ENCODE assay signal across 9 cellular contexts in genomic region chr19:52961981-52962380, GRCh38. TPM values are rescaled to one million over a fixed set of nuclear protein-coding genes. Genes with fewer than 3 reads are reported as not detected.
A peak's percentile ranks its signal among the peaks of the same experiment; 100 is the strongest.
DNase-seq lines count a peak whose midpoint lies in the region; ATAC-seq, FAIRE-seq and TF ChIP-seq lines count a peak whose summit lies in the region.
"Had no signal": no experiment of that assay in that cellular context is flagged by ENCODE, and none has a peak within 500 bp of the region (broad histone marks: within the 10 kb centered on the region; RNA-seq: fewer than 3 reads in every experiment).

No MANE protein-coding gene starts in this region.

- no peak overlapping the region for H2BK5ac ChIP-seq in mesenchymal stem cell (ENCODE audit: low read depth, low read length, poor library complexity, severe bottlenecking)

- FAIRE-seq in HTR-8/SVneo (lab: Jason Lieb, UNC) = no peak

- H3K36me3 Mint-ChIP-seq in brain = peaks cover 43% of the 10 kb centered on the region

- H3K27me3 ChIP-seq in cardiac muscle cell (no peaks in the 10 kb centered on the region), mesenchymal stem cell (ENCODE audit: control insufficient read depth in 1 of 2, insufficient read depth in 1 of 2, low read length in 2 of 2) (no peaks in the 10 kb centered on the region), vagina (no peaks in the 10 kb centered on the region)

- no peak overlapping the region for H2AK5ac ChIP-seq in mesenchymal stem cell (ENCODE audit: low read length, severe bottlenecking)

- H3K9me3 ChIP-seq in cardiac muscle cell (ENCODE audit: low read depth) = no peaks in the 10 kb centered on the region
- peaks cover 17% of the 10 kb centered on the region for H3K9me3 ChIP-seq in mesenchymal stem cell (ENCODE audit: control insufficient read depth, low read length)
- H3K9me3 ChIP-seq in vagina = no peaks in the 10 kb centered on the region

- H3K18ac ChIP-seq in mesenchymal stem cell (ENCODE audit: low read depth in 1 of 2, low read length in 2 of 2) = peak overlapping the region in 1 of 2 experiments; percentile 28

- WGBS in mesenchymal stem cell = 47% methylated on average over 5 of the region's 5 CpGs

- H4K8ac ChIP-seq in mesenchymal stem cell (ENCODE audit: low read length) = no peak overlapping the region

- peaks cover 2 to 14% (median 7%) of the 10 kb centered on the region in 5 experiments for H3K9me3 Mint-ChIP-seq in brain

- H2BK15ac ChIP-seq in mesenchymal stem cell (ENCODE audit: low read depth, poor library complexity, severe bottlenecking) = no peak overlapping the region

- no peak overlapping the region for H2BK120ac ChIP-seq in mesenchymal stem cell (ENCODE audit: low read depth, low read length)

- TF ChIP-seq CTCF in cardiac muscle cell (IDR thresholded peaks at IDR 0.05; ENCODE audit: low read depth, low read length) (no peak), brain (conservative IDR thresholded peaks at IDR 0.05) (no peak), vagina (IDR thresholded peaks at IDR 0.05) (no peak)

- peak overlapping the region; percentile 83 for H2AFZ ChIP-seq in mesenchymal stem cell (ENCODE audit: low read depth, low read length)

- TF ChIP-seq POLR2A in vagina (IDR thresholded peaks at IDR 0.05) = no peak

- H3K27ac ChIP-seq in cardiac muscle cell (peak overlapping the region; percentile 74), mesenchymal stem cell (ENCODE audit: low read length, poor library complexity, severe bottlenecking) (peak overlapping the region; percentile 85), vagina (peak overlapping the region; percentile 83)

- DNase-seq in cardiac muscle cell (ENCODE audit: low read depth in 1 of 2, low spot score in 1 of 2) = no peak
- DNase-seq in Right ventricle myocardium inferior (ENCODE audit: missing footprints) = no peak
- no peak for DNase-seq in mesenchymal stem cell
- DNase-seq in vagina (ENCODE audit: extremely low spot score in 2 of 2) = no peak
- no peak for DNase-seq in HTR-8/SVneo (ENCODE audit: insufficient read length, low spot score)
- DNase-seq in NCI-H446 treated with DMSO at 0.1 percent for 48 hours (lab: John Stamatoyannopoulos, UW) = no peak
- DNase-seq in Ammon's horn (ENCODE audit: low spot score) = no peak

- no peak overlapping the region for H3K14ac ChIP-seq in mesenchymal stem cell (ENCODE audit: low read length in 2 of 2)

- ATAC-seq in Right ventricle myocardium inferior = no peak

- H3K4me1 ChIP-seq in cardiac muscle cell (ENCODE audit: low read depth) (no peaks in the 10 kb centered on the region), mesenchymal stem cell (ENCODE audit: control insufficient read depth, insufficient read depth, low read depth, low read length) (peaks cover 3% of the 10 kb centered on the region), vagina (peaks cover 35% of the 10 kb centered on the region)

- peak overlapping the region; percentile 20 for H3K4me2 ChIP-seq in mesenchymal stem cell (ENCODE audit: low read length, poor library complexity, severe bottlenecking)

- peak overlapping the region; percentile 85 to 96 (median 93) for H3K27ac Mint-ChIP-seq in brain

- H3K4me3 Mint-ChIP-seq in brain = peak overlapping the region; percentile 92 to 97 (median 97)

- intact Hi-C loops in Right ventricle myocardium inferior (cut with DNase I) (loop anchor here (1.0 to 2.0 kb wide), 3 partner anchors 20 to 39 kb away; partner anchors contain the start of gene ZNF888), vagina (cut with DNase I) (no loop called here)

- H2BK12ac ChIP-seq in mesenchymal stem cell (ENCODE audit: low read length in 2 of 2) = no peak overlapping the region

- peaks cover 35% of the 10 kb centered on the region for H3K79me1 ChIP-seq in mesenchymal stem cell (replicated peaks; ENCODE audit: low read length, poor library complexity, severe bottlenecking)

- peak overlapping the region in 1 of 2 experiments; percentile 9 for H3K4ac ChIP-seq in mesenchymal stem cell (ENCODE audit: low read depth in 1 of 2, low read length in 2 of 2)

- peaks cover 9% of the 10 kb centered on the region for H3K27me3 Mint-ChIP-seq in brain

- no peaks in the 10 kb centered on the region for H3K36me3 ChIP-seq in cardiac muscle cell
- peaks cover 8 to 32% of the 10 kb centered on the region in 2 experiments for H3K36me3 ChIP-seq in mesenchymal stem cell (ENCODE audit: control insufficient read depth in 1 of 2, insufficient read depth in 2 of 2, low read depth in 1 of 2, low read length in 2 of 2)
- peaks cover 0 to 19% of the 10 kb centered on the region in 2 donors for H3K36me3 ChIP-seq in vagina

- H3K4me3 ChIP-seq in cardiac muscle cell (peak overlapping the region; percentile 62), mesenchymal stem cell (ENCODE audit: insufficient read depth in 1 of 2, low read depth in 1 of 2, low read length in 2 of 2) (peak overlapping the region; percentile 66 to 97), vagina (peak overlapping the region; percentile 60 to 65)

- H3K23ac ChIP-seq in mesenchymal stem cell (ENCODE audit: low read length in 2 of 2) = no peak overlapping the region

- no peak overlapping the region for H4K91ac ChIP-seq in mesenchymal stem cell (ENCODE audit: low read length)

- H3K4me1 Mint-ChIP-seq in brain = peaks cover 34% of the 10 kb centered on the region

- H3K9ac ChIP-seq in mesenchymal stem cell (ENCODE audit: low read length) = peak overlapping the region; percentile 94

RNA-seq across cellular contexts. Expression of gene ZNF816, which starts 0.7 kb away (rescaled TPM):
- total RNA-seq in cardiac muscle cell (11.7 TPM in 2 replicates), Right ventricle myocardium inferior (4.4 TPM), vagina (9.6 TPM)
- polyA plus RNA-seq in cardiac muscle cell (7.0 and 8.6 TPM in 2 replicates), brain (ENCODE audit: insufficient read depth, low read depth, low replicate concordance) (2.4 TPM)
- 3.0 TPM for polyA plus RNA-seq in mesenchymal stem cell (2013, experiment 1 of 2)
- 2.9 TPM for polyA plus RNA-seq in mesenchymal stem cell (2013, experiment 2 of 2)

RNA-seq across cellular contexts. Expression of gene ZNF888, which starts 38.8 kb away (rescaled TPM):
- total RNA-seq in cardiac muscle cell = 1.1 and 7.3 TPM in 2 replicates
- 1.1 and 2.0 TPM in 2 replicates for polyA plus RNA-seq in cardiac muscle cell
- 1.3 TPM for total RNA-seq in Right ventricle myocardium inferior
- polyA plus RNA-seq in brain (ENCODE audit: insufficient read depth, low read depth, low replicate concordance) = 0.78 TPM
- 0.79 TPM for polyA plus RNA-seq in mesenchymal stem cell (2013, experiment 1 of 2)
- 0.84 TPM for polyA plus RNA-seq in mesenchymal stem cell (2013, experiment 2 of 2)
- total RNA-seq in vagina = 3.7 TPM

RNA-seq across cellular contexts. Expression of gene ERVV-1, which starts 51.7 kb away (rescaled TPM):
- total RNA-seq in cardiac muscle cell = not detected in 2 replicates
- polyA plus RNA-seq in cardiac muscle cell = 0.57 TPM in 1 of 2 replicates, not detected in the other
- total RNA-seq in Right ventricle myocardium inferior = not detected
- not detected for polyA plus RNA-seq in brain (ENCODE audit: insufficient read depth, low read depth, low replicate concordance)
- polyA plus RNA-seq in mesenchymal stem cell (2013, experiment 1 of 2) = not detected
- polyA plus RNA-seq in mesenchymal stem cell (2013, experiment 2 of 2) = not detected
- total RNA-seq in vagina = not detected
- total RNA-seq: dermis microvascular lymphatic vessel endothelial cell had no signal
